13 cellular contexts compared by ENCODE assay signal in genomic region chr7:18019562-18019961, GRCh38. TPM values are rescaled to one million over a fixed set of nuclear protein-coding genes. Genes with fewer than 3 reads are reported as not detected.
DNase-seq lines count a peak whose midpoint lies in the region; ATAC-seq, FAIRE-seq and TF ChIP-seq lines count a peak whose summit lies in the region.
"Had no signal": no experiment of that assay in that cellular context is flagged by ENCODE, and none has a peak within 500 bp of the region (broad histone marks: within the 10 kb centered on the region; RNA-seq: fewer than 3 reads in every experiment).

No MANE protein-coding gene starts in this region.

- no peak for TF ChIP-seq CTCF in liver (IDR thresholded peaks at IDR 0.05; ENCODE audit: low read depth, low read length, missing input control)
- no peak for TF ChIP-seq CTCF in HepG2 (CRISPR knock-in tag; IDR thresholded peaks at IDR 0.05)
- no peak for TF ChIP-seq CTCF in body of pancreas (IDR thresholded peaks at IDR 0.05)

- H3K9ac ChIP-seq in liver (ENCODE audit: low read depth in 1 of 2, low read length in 2 of 2) (no peak overlapping the region), HepG2 (ENCODE audit: insufficient read depth, low read depth, low read length) (no peak overlapping the region)
- H3K9ac ChIP-seq: parathyroid adenoma had no signal

- CTCF ChIA-PET in HepG2 (lab: Yijun Ruan, JAX; ENCODE audit: low intra/inter-chr PET ratio, low total read pairs) = no interaction called here

- FAIRE-seq in HepG2 (lab: Jason Lieb, UNC) (no peak), islet of Langerhans (lab: Jason Lieb, UNC) (peak; percentile 85)

- POLR2A ChIA-PET in HepG2 (lab: Yijun Ruan, JAX) = no interaction called here

- H3K4me3 ChIP-seq in liver (ENCODE audit: low read depth in 1 of 3, low read length in 3 of 3) = no peak overlapping the region
- H3K4me3 ChIP-seq in HepG2 (replicated peaks in 1 of 3; ENCODE audit: insufficient read depth in 1 of 3, low read depth in 2 of 3, low read length in 3 of 3) = no peak overlapping the region
- no peak overlapping the region for H3K4me3 ChIP-seq in body of pancreas
- H3K4me3 ChIP-seq in aorta (ENCODE audit: low read length in 2 of 2) = no peak overlapping the region

- no peak for TF ChIP-seq POLR2A in HepG2 (IDR thresholded peaks at IDR 0.05; ENCODE audit: insufficient read depth in 1 of 2, low read depth in 2 of 2, low read length in 2 of 2)
- TF ChIP-seq POLR2A in body of pancreas (IDR thresholded peaks at IDR 0.05) = no peak

- H3K4me2 ChIP-seq in HepG2 (ENCODE audit: low read depth, low read length) = no peak overlapping the region

- no TSS peak for BruUV-seq in HepG2 (replicated peaks; lab: Mats Ljungman, UMichigan)

- TF ChIP-seq EP300 in HepG2 (IDR thresholded peaks at IDR 0.05; ENCODE audit: low read depth in 2 of 2, low read length in 2 of 2) (no peak), HepG2 (CRISPR knock-in tag; IDR thresholded peaks at IDR 0.05; ENCODE audit: borderline replicate concordance) (no peak)

- DNase-seq in HepG2 (ENCODE audit: low spot score) (no peak), body of pancreas (no peak), aorta (no peak), medulla oblongata (ENCODE audit: extremely low spot score) (no peak)
- DNase-seq: glutamatergic neuron; stimulated activated CD8-positive, alpha-beta memory T cell treated with anti-CD3 and anti-CD28 coated beads, Interleukin-4, amount 100 ng/mL, for 48 hours had no signal

- no peak for ATAC-seq in HepG2
- peak; percentile 40 for ATAC-seq in body of pancreas
- ATAC-seq in aorta (ENCODE audit: low FRiP score) = peak; percentile 66
- no peak for ATAC-seq in HG02571 (IDR thresholded peaks at IDR 0.05; ENCODE audit: unreplicated experiment)
- no peak for ATAC-seq in HG03460 (IDR thresholded peaks at IDR 0.05; ENCODE audit: unreplicated experiment)
- ATAC-seq: activated naive CD4-positive, alpha-beta T cell treated with anti-CD3 and anti-CD28 coated beads, Interleukin-2, amount 50 U/mL, for 72 hours had no signal

- H3K9me3 ChIP-seq in liver (ENCODE audit: control insufficient read depth in 4 of 4, low read length in 3 of 4) (no peaks in the 10 kb centered on the region), HepG2 (ENCODE audit: low read length) (no peaks in the 10 kb centered on the region), body of pancreas (no peaks in the 10 kb centered on the region), aorta (ENCODE audit: control insufficient read depth, low read length) (no peaks in the 10 kb centered on the region)

- H3K36me3 ChIP-seq in liver (ENCODE audit: control insufficient read depth in 4 of 4, insufficient read depth in 3 of 4, low read depth in 1 of 4, low read length in 3 of 4) (no peaks in the 10 kb centered on the region), HepG2 (replicated peaks in 1 of 2; ENCODE audit: control insufficient read depth in 1 of 2, insufficient read depth in 2 of 2, low read length in 2 of 2) (no peaks in the 10 kb centered on the region), body of pancreas (replicated peaks in 1 of 2; ENCODE audit: insufficient read depth in 1 of 2, low read depth in 2 of 2) (no peaks in the 10 kb centered on the region), aorta (ENCODE audit: control insufficient read depth in 1 of 2, insufficient read depth in 2 of 2, low read length in 1 of 2) (no peaks in the 10 kb centered on the region)

- H3K27me3 ChIP-seq in liver (ENCODE audit: control insufficient read depth in 4 of 4, insufficient read depth in 4 of 4, low read length in 3 of 4) = no peaks in the 10 kb centered on the region
- no peaks in the 10 kb centered on the region for H3K27me3 ChIP-seq in HepG2 (ENCODE audit: control insufficient read depth in 1 of 2, insufficient read depth in 2 of 2, low read length in 2 of 2)
- no peaks in the 10 kb centered on the region for H3K27me3 ChIP-seq in body of pancreas
- no peaks in the 10 kb centered on the region for H3K27me3 ChIP-seq in aorta (ENCODE audit: control insufficient read depth in 1 of 2, insufficient read depth in 2 of 2, low read length in 1 of 2)

- TF ChIP-seq RAD21 in liver (IDR thresholded peaks at IDR 0.05) (no peak), HepG2 (CRISPR knock-in tag; IDR thresholded peaks at IDR 0.05) (no peak)

- H3K4me1 ChIP-seq in liver (ENCODE audit: control insufficient read depth in 4 of 4, insufficient read depth in 4 of 4, low read length in 3 of 4) (no peaks in the 10 kb centered on the region), HepG2 (ENCODE audit: insufficient read depth, low read length) (no peaks in the 10 kb centered on the region), body of pancreas (no peaks in the 10 kb centered on the region), aorta (ENCODE audit: control insufficient read depth in 1 of 2, insufficient read depth in 2 of 2, low read length in 2 of 2) (no peaks in the 10 kb centered on the region)
- H3K4me1 ChIP-seq: parathyroid adenoma had no signal

- H2AFZ ChIP-seq in HepG2 (ENCODE audit: low read length) = no peak overlapping the region
- H2AFZ ChIP-seq: parathyroid adenoma had no signal

- intact Hi-C loops in HepG2 (cut with micrococcal nuclease; ENCODE audit: unreplicated experiment) = no loop called here
- intact Hi-C loops in body of pancreas (cut with DNase I) = no loop called here
- intact Hi-C loops in aorta (cut with DNase I) = no loop called here

- no peaks in the 10 kb centered on the region for H3K79me2 ChIP-seq in HepG2 (ENCODE audit: insufficient read depth, low read length)
- H3K79me2 ChIP-seq: parathyroid adenoma had no signal

- 49% methylated on average over 1 of the region's 1 CpG for WGBS in liver
- WGBS in HepG2 (ENCODE audit: low lambda C conversion rate) = 0% methylated on average over 1 of the region's 1 CpG
- WGBS in body of pancreas, 2 donors = 43 to 55% methylated on average over 1 of the region's 1 CpG
- WGBS in aorta, 2 donors = 26 to 29% methylated on average over 1 of the region's 1 CpG

- H3K27ac ChIP-seq in liver (ENCODE audit: low read depth in 1 of 2, low read length in 2 of 2) (no peak overlapping the region), HepG2 (ENCODE audit: extremely low read length, insufficient read depth, low read length) (no peak overlapping the region), body of pancreas (no peak overlapping the region), aorta (ENCODE audit: low read depth in 1 of 2, low read length in 2 of 2) (no peak overlapping the region)
- H3K27ac ChIP-seq: parathyroid adenoma had no signal

- H4K20me1 ChIP-seq in HepG2 (ENCODE audit: insufficient read depth, low read length) = no peaks in the 10 kb centered on the region

- in situ Hi-C loops in HepG2 (cut with HindIII; ENCODE audit: extremely low pct_ligation_motif_present, low pct_unique_long_range_greater_than_20kb) = no loop called here

TF ChIP-seq in liver, 16 proteins besides CTCF, POLR2A, EP300 and RAD21:
- peak; percentile 16 for TF ChIP-seq NR2F2 (IDR thresholded peaks at IDR 0.05)
- TF ChIP-seq RXRA (IDR thresholded peaks at IDR 0.05) = no peak
- TF ChIP-seq, protein P1, sequence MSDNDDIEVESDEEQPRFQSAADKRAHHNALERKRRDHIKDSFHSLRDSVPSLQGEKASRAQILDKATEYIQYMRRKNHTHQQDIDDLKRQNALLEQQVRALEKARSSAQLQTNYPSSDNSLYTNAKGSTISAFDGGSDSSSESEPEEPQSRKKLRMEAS (IDR thresholded peaks at IDR 0.05) = no peak
- peak in 1 of 2 donors; percentile 18 for TF ChIP-seq JUND (IDR thresholded peaks at IDR 0.05)
- no peak for TF ChIP-seq FOXA2 (IDR thresholded peaks at IDR 0.05)

TF ChIP-seq in HepG2, 621 proteins besides CTCF, POLR2A, EP300 and RAD21 (continues in another document):
- TF ChIP-seq ZNF660 (CRISPR knock-in tag; IDR thresholded peaks at IDR 0.05; ENCODE audit: borderline replicate concordance, low read depth) (no peak), PAX8 (CRISPR knock-in tag; IDR thresholded peaks at IDR 0.05; ENCODE audit: borderline replicate concordance) (no peak), NFYC (CRISPR knock-in tag; IDR thresholded peaks at IDR 0.05) (no peak), U2AF2 (IDR thresholded peaks at IDR 0.05; ENCODE audit: low read depth, low read length) (no peak), ZNF550 (CRISPR knock-in tag; IDR thresholded peaks at IDR 0.05; ENCODE audit: borderline replicate concordance) (no peak), PAF1 (CRISPR knock-in tag; IDR thresholded peaks at IDR 0.05) (no peak)

RNA-seq across cellular contexts. Expression of gene PRPS1L1, which starts 8.1 kb away (rescaled TPM):
- total RNA-seq in liver (not detected), HepG2 (2016; rRNA removed; fragmentation: Illumina TruSeq; extraction: Trizol) (not detected in 2 replicates), body of pancreas (not detected), aorta (not detected)
- polyA plus RNA-seq in liver (not detected), HepG2 (2011; rRNA removed) (not detected in 2 replicates), aorta (not detected)
- total RNA-seq in HepG2 (2016; cell fraction: cytosol; rRNA removed; fragmentation: Illumina TruSeq; extraction: Trizol; ENCODE audit: low read depth) = not detected in 2 replicates
- not detected in 2 replicates for total RNA-seq in HepG2 (2016; cell fraction: insoluble cytoplasmic fraction; rRNA removed; fragmentation: Illumina TruSeq; extraction: Trizol)
- total RNA-seq in HepG2 (2016; cell fraction: membrane; rRNA removed; fragmentation: Illumina TruSeq; extraction: Trizol) = not detected in 2 replicates
- total RNA-seq in HepG2 (2016; cell fraction: nucleus; rRNA removed; fragmentation: Illumina TruSeq; extraction: Trizol) = not detected in 2 replicates
- not detected in 2 replicates for polyA plus RNA-seq in HepG2 (2011; cell fraction: cytosol; rRNA removed)
- polyA plus RNA-seq in HepG2 (2011; cell fraction: nucleus; rRNA removed) = not detected in 2 replicates
- not detected in 2 replicates for polyA plus RNA-seq in HepG2 (2012)
- polyA plus RNA-seq in HepG2 (2016; cell fraction: cytosol; fragmentation: Illumina TruSeq; extraction: Trizol; ENCODE audit: low read depth) = not detected in 2 replicates
- not detected in 2 replicates for polyA plus RNA-seq in HepG2 (2016; cell fraction: insoluble cytoplasmic fraction; fragmentation: Illumina TruSeq; extraction: Trizol; ENCODE audit: low read depth)
- not detected in 2 replicates for polyA plus RNA-seq in HepG2 (2016; cell fraction: membrane; fragmentation: Illumina TruSeq; extraction: Trizol; ENCODE audit: low read depth)
- not detected in 2 replicates for polyA plus RNA-seq in HepG2 (2016; cell fraction: nucleus; fragmentation: Illumina TruSeq; extraction: Trizol; ENCODE audit: insufficient read depth, low read depth)
- not detected in 2 replicates for polyA minus RNA-seq in HepG2 (2011; rRNA and poly(A)+ RNA removed; ENCODE audit: low replicate concordance)
- not detected in 2 replicates for polyA minus RNA-seq in HepG2 (2011; cell fraction: cytosol; rRNA and poly(A)+ RNA removed)
- not detected in 2 replicates for polyA minus RNA-seq in HepG2 (2011; cell fraction: nucleus; rRNA and poly(A)+ RNA removed)
- total RNA-seq: activated naive CD4-positive, alpha-beta T cell treated with anti-CD3 and anti-CD28 coated beads, Interleukin-2, amount 50 U/mL, for 72 hours had no signal
- polyA plus RNA-seq: AG04450 had no signal

Comparison
In these comparisons a context has a peak if more than half of its experiments do, and no peak if none do; other contexts are left out.
1. ATAC-seq: peak in body of pancreas (single experiment) and aorta (single experiment); none in HepG2 (single experiment), HG02571 (single experiment) and HG03460 (single experiment).